In the genomic region with DNA sequence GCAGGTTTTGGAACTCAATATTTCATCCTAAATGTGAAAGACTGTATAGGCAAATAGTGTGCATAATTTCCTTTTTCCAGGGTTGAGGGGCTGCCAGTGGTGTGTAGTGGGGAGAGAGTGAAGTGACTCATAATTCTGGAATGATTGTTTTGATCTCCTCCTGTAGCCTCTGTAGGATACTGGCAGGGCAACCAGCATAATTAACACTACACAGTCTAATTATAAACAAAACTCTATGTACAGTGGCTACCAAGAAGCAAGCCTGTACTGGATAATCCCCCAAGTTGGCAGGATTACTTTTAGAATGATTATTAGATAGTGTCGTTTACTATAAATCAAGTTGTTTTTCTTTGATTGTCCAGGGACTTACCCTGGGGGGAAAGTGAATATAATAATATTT, we compare ENCODE assay signal across 2 cellular contexts.
TF ChIP-seq lines count a peak whose summit lies in the region.

No MANE protein-coding gene starts in this region.

TF ChIP-seq in A549, 52 proteins besides CTCF, POLR2A, EP300 and RAD21:
- no peak for TF ChIP-seq CHD4 (IDR thresholded peaks at IDR 0.05; ENCODE audit: borderline replicate concordance)
- TF ChIP-seq FOSL2 (IDR thresholded peaks at IDR 0.05), result no peak
- peak; percentile 21; the same call in 1 of the 2 replicates for TF ChIP-seq FOSL2 (CRISPR knock-in tag; IDR thresholded peaks at IDR 0.05)

TF ChIP-seq in GM12878, 131 proteins besides CTCF, POLR2A, EP300 and RAD21:
- TF ChIP-seq SPI1 (IDR thresholded peaks at IDR 0.05; ENCODE audit: borderline replicate concordance, insufficient read depth, low read depth, low read length) (no peak), KDM1A (IDR thresholded peaks at IDR 0.05; ENCODE audit: borderline replicate concordance) (no peak), RUNX3 (IDR thresholded peaks at IDR 0.05; ENCODE audit: low read length) (no peak), NFXL1 (IDR thresholded peaks at IDR 0.05; ENCODE audit: borderline replicate concordance) (no peak), MYC (IDR thresholded peaks at IDR 0.05; ENCODE audit: insufficient read depth, insufficient read length, insufficient replicate concordance, low read length, severe bottlenecking) (no peak), MEF2B (IDR thresholded peaks at IDR 0.05; ENCODE audit: partially characterized antibody, poor library complexity, severe bottlenecking) (no peak), POLR2AphosphoS5 (IDR thresholded peaks at IDR 0.05; ENCODE audit: low read length) (no peak), MXI1 (IDR thresholded peaks at IDR 0.05; ENCODE audit: low read depth, low read length) (no peak)
- TF ChIP-seq, protein P1, sequence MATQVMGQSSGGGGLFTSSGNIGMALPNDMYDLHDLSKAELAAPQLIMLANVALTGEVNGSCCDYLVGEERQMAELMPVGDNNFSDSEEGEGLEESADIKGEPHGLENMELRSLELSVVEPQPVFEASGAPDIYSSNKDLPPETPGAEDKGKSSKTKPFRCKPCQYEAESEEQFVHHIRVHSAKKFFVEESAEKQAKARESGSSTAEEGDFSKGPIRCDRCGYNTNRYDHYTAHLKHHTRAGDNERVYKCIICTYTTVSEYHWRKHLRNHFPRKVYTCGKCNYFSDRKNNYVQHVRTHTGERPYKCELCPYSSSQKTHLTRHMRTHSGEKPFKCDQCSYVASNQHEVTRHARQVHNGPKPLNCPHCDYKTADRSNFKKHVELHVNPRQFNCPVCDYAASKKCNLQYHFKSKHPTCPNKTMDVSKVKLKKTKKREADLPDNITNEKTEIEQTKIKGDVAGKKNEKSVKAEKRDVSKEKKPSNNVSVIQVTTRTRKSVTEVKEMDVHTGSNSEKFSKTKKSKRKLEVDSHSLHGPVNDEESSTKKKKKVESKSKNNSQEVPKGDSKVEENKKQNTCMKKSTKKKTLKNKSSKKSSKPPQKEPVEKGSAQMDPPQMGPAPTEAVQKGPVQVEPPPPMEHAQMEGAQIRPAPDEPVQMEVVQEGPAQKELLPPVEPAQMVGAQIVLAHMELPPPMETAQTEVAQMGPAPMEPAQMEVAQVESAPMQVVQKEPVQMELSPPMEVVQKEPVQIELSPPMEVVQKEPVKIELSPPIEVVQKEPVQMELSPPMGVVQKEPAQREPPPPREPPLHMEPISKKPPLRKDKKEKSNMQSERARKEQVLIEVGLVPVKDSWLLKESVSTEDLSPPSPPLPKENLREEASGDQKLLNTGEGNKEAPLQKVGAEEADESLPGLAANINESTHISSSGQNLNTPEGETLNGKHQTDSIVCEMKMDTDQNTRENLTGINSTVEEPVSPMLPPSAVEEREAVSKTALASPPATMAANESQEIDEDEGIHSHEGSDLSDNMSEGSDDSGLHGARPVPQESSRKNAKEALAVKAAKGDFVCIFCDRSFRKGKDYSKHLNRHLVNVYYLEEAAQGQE (IDR thresholded peaks at IDR 0.05; ENCODE audit: low read depth, low read length), result no peak
- TF ChIP-seq, protein P2, sequence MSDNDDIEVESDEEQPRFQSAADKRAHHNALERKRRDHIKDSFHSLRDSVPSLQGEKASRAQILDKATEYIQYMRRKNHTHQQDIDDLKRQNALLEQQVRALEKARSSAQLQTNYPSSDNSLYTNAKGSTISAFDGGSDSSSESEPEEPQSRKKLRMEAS (IDR thresholded peaks at IDR 0.05; ENCODE audit: low read depth, low read length), result no peak
- TF ChIP-seq, protein P3, sequence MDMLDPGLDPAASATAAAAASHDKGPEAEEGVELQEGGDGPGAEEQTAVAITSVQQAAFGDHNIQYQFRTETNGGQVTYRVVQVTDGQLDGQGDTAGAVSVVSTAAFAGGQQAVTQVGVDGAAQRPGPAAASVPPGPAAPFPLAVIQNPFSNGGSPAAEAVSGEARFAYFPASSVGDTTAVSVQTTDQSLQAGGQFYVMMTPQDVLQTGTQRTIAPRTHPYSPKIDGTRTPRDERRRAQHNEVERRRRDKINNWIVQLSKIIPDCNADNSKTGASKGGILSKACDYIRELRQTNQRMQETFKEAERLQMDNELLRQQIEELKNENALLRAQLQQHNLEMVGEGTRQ (IDR thresholded peaks at IDR 0.05; ENCODE audit: borderline replicate concordance, low read depth, low read length), result no peak
- TF ChIP-seq, protein P4, sequence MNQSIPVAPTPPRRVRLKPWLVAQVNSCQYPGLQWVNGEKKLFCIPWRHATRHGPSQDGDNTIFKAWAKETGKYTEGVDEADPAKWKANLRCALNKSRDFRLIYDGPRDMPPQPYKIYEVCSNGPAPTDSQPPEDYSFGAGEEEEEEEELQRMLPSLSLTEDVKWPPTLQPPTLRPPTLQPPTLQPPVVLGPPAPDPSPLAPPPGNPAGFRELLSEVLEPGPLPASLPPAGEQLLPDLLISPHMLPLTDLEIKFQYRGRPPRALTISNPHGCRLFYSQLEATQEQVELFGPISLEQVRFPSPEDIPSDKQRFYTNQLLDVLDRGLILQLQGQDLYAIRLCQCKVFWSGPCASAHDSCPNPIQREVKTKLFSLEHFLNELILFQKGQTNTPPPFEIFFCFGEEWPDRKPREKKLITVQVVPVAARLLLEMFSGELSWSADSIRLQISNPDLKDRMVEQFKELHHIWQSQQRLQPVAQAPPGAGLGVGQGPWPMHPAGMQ (IDR thresholded peaks at IDR 0.05; ENCODE audit: borderline replicate concordance), result no peak
TF ChIP-seq in GM12878: peak in this region for 0.
